Comparison of ENCODE assay signal across 13 cellular contexts in the genomic region with DNA sequence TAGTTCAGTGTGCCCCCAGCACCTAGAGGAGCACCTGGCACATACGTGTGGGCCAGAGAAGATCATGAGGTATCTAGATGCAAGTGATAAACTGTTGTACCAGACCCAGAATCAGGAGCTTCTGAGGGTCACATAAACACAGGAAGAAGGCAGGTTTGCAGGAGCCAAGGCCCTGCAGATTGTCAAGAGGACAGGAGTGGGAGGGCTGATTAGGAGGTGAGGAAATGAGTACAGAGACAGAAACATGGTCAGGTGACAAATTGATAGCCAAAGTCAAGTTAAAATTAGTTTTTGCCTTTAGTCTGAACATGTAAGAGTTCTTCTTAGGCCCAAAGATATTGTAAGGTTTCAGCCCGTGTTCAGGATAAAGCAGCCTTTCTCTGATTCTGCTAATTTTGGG. TPM values are rescaled to one million over a fixed set of nuclear protein-coding genes. Genes with fewer than 3 reads are reported as not detected.
DNase-seq lines count a peak whose midpoint lies in the region; ATAC-seq and TF ChIP-seq lines count a peak whose summit lies in the region.
"Had no signal": no experiment of that assay in that cellular context is flagged by ENCODE, and none has a peak within 500 bp of the region (broad histone marks: within the 10 kb centered on the region; RNA-seq: fewer than 3 reads in every experiment).

No MANE protein-coding gene starts in this region.

- H3K36me3 ChIP-seq in lower lobe of right lung: no peaks in the 10 kb centered on the region
- no peaks in the 10 kb centered on the region for H3K36me3 ChIP-seq in vagina

- peak overlapping the region; percentile 22 for H3K4me3 ChIP-seq in lower lobe of right lung
- no peak overlapping the region for H3K4me3 ChIP-seq in vagina

- intact Hi-C loops in Right ventricle myocardium inferior (cut with DNase I): loop anchor here (2.0 kb wide), 1 partner anchor 99 kb away; no protein-coding TSS in a partner anchor
- intact Hi-C loops in cardiac septum (cut with DNase I): loop anchor here (2.0 kb wide), 2 partner anchors 13 to 99 kb away; no protein-coding TSS in a partner anchor
- intact Hi-C loops in dendritic cell treated with granulocyte-macrophage colony-stimulating factor and Interleukin-4, amounts not matched to agents 40 ng/mL and 50 ng/mL, for 4 days (cut with micrococcal nuclease): no loop called here
- intact Hi-C loops in lower lobe of right lung (cut with DNase I): no loop called here
- intact Hi-C loops in vagina (cut with DNase I): loop anchor here (10.0 kb wide), 1 partner anchor 47 kb away; no protein-coding TSS in a partner anchor

- H3K9me3 ChIP-seq in lower lobe of right lung (no peaks in the 10 kb centered on the region), vagina (no peaks in the 10 kb centered on the region)

- ATAC-seq in Right ventricle myocardium inferior: peak; percentile 85
- no peak for ATAC-seq in lower lobe of right lung

- no peaks in the 10 kb centered on the region for H3K9me3 Mint-ChIP-seq in dendritic cell treated with granulocyte-macrophage colony-stimulating factor and Interleukin-4, amounts not matched to agents 40 ng/mL and 50 ng/mL, for 4 days
- H3K9me3 Mint-ChIP-seq: naive B cell had no signal

- H3K27me3 ChIP-seq in lower lobe of right lung (ENCODE audit: low read depth) (no peaks in the 10 kb centered on the region), vagina (no peaks in the 10 kb centered on the region)

- no peak for TF ChIP-seq CTCF in lower lobe of right lung (IDR thresholded peaks at IDR 0.05)
- TF ChIP-seq CTCF in vagina (IDR thresholded peaks at IDR 0.05): no peak

- no peaks in the 10 kb centered on the region for H3K36me3 Mint-ChIP-seq in dendritic cell treated with granulocyte-macrophage colony-stimulating factor and Interleukin-4, amounts not matched to agents 40 ng/mL and 50 ng/mL, for 4 days (ENCODE audit: low read depth)
- H3K36me3 Mint-ChIP-seq: naive B cell had no signal

- H3K4me1 Mint-ChIP-seq in dendritic cell treated with granulocyte-macrophage colony-stimulating factor and Interleukin-4, amounts not matched to agents 40 ng/mL and 50 ng/mL, for 4 days (ENCODE audit: low read depth): peaks cover 67% of the 10 kb centered on the region
- H3K4me1 Mint-ChIP-seq: naive B cell had no signal

- no peak overlapping the region for H3K4me3 Mint-ChIP-seq in dendritic cell treated with granulocyte-macrophage colony-stimulating factor and Interleukin-4, amounts not matched to agents 40 ng/mL and 50 ng/mL, for 4 days
- H3K4me3 Mint-ChIP-seq: naive B cell had no signal

- H3K27me3 Mint-ChIP-seq in dendritic cell treated with granulocyte-macrophage colony-stimulating factor and Interleukin-4, amounts not matched to agents 40 ng/mL and 50 ng/mL, for 4 days: no peaks in the 10 kb centered on the region

- no peaks in the 10 kb centered on the region for H3K4me1 ChIP-seq in lower lobe of right lung
- H3K4me1 ChIP-seq in vagina: peaks cover 17% of the 10 kb centered on the region

- TF ChIP-seq POLR2A in vagina (IDR thresholded peaks at IDR 0.05): no peak

- H3K27ac Mint-ChIP-seq in dendritic cell treated with granulocyte-macrophage colony-stimulating factor and Interleukin-4, amounts not matched to agents 40 ng/mL and 50 ng/mL, for 4 days: peak overlapping the region; percentile 56

- H3K27ac ChIP-seq in lower lobe of right lung (peak overlapping the region; percentile 47), vagina (peak overlapping the region; percentile 13)

- no peak for DNase-seq in Right ventricle myocardium inferior (ENCODE audit: missing footprints)
- no peak for DNase-seq in cardiac septum (ENCODE audit: low spot score)
- DNase-seq in lower lobe of right lung: no peak
- no peak for DNase-seq in vagina (ENCODE audit: extremely low spot score in 2 of 2)
- DNase-seq in NCI-H187 treated with DMSO at 0.1 percent for 48 hours (lab: John Stamatoyannopoulos, UW): no peak
- no peak for DNase-seq in activated gamma-delta T cell treated with Interleukin-2 at 50 U/mL for 16 hours
- DNase-seq in GM19240 (ENCODE audit: insufficient read length, low spot score): no peak
- DNase-seq: activated CD4-positive, alpha-beta T cell treated with anti-CD3 and anti-CD28 coated beads, Interleukin-2, amount 50 U/mL, for 48 hours; activated effector memory CD4-positive, alpha-beta T cell treated with anti-CD3 and anti-CD28 coated beads, Interleukin-2, amount 50 U/mL, for 16 hours; naive B cell; NCI-H2227 treated with DMSO at 0.1 percent for 48 hours; stimulated activated CD4-positive, alpha-beta T cell treated with anti-CD3 and anti-CD28 coated beads, Interleukin-2, amount 100 ng/mL, for 24 hours had no signal

RNA-seq across cellular contexts. Expression of gene TRAF3IP3, which starts 14.0 kb away (rescaled TPM):
- total RNA-seq in Right ventricle myocardium inferior: 1.7 TPM
- 1.00 TPM for total RNA-seq in cardiac septum
- total RNA-seq in lower lobe of right lung: 12.4 TPM
- total RNA-seq in vagina: 7.1 TPM

RNA-seq across cellular contexts. Expression of gene HSD11B1, which starts 37.2 kb away (rescaled TPM):
- total RNA-seq in Right ventricle myocardium inferior (4.3 TPM), cardiac septum (15.0 TPM), lower lobe of right lung (11.6 TPM), vagina (18.7 TPM)

RNA-seq across cellular contexts. Expression of gene C1orf74, which starts 42.5 kb away (rescaled TPM):
- total RNA-seq in Right ventricle myocardium inferior (1.8 TPM), cardiac septum (1.6 TPM), lower lobe of right lung (1.6 TPM), vagina (2.0 TPM)

Comparison
In these comparisons a context has a peak if more than half of its experiments do, and no peak if none do; other contexts are left out.
1. intact Hi-C loops: an anchor here in Right ventricle myocardium inferior (2.0 kb wide), cardiac septum (2.0 kb wide) and vagina (10.0 kb wide); none called in dendritic cell treated with granulocyte-macrophage colony-stimulating factor and Interleukin-4, amounts not matched to agents 40 ng/mL and 50 ng/mL, for 4 days and lower lobe of right lung.